ENCODE assay signal across 27 cellular contexts in genomic region chr1:189939967-189940366, GRCh38.
DNase-seq lines count a peak whose midpoint lies in the region; ATAC-seq, FAIRE-seq and TF ChIP-seq lines count a peak whose summit lies in the region.
"Had no signal": no experiment of that assay in that cellular context is flagged by ENCODE, and none has a peak within 500 bp of the region (broad histone marks: within the 10 kb centered on the region; RNA-seq: fewer than 3 reads in every experiment).

No MANE protein-coding gene starts in this region.

- no peak overlapping the region for H3K27ac Mint-ChIP-seq in activated CD4-positive, alpha-beta T cell treated with anti-CD3 and anti-CD28 coated beads, Interleukin-2, amount 10 ng/mL, durations not matched to agents 24 days and 14 days
- H3K27ac Mint-ChIP-seq: activated naive CD8-positive, alpha-beta T cell treated with anti-CD3 and anti-CD28 coated beads, Interleukin-2, amount 50 U/mL, for 24 hours; CD4-positive, CD25-positive, alpha-beta regulatory T cell; H9; stimulated activated naive CD8-positive, alpha-beta T cell treated with anti-CD3 and anti-CD28 coated beads, Interleukin-15, amount 100 ng/mL, for 72 hours; T-helper 17 cell had no signal

- H3K9me3 Mint-ChIP-seq in activated CD4-positive, alpha-beta T cell treated with anti-CD3 and anti-CD28 coated beads, Interleukin-2, amount 10 ng/mL, durations not matched to agents 24 days and 14 days: peaks cover 2% of the 10 kb centered on the region
- H3K9me3 Mint-ChIP-seq: H9 had no signal

- intact Hi-C loops in HCT116 (cut with micrococcal nuclease): no loop called here
- intact Hi-C loops in activated CD4-positive, alpha-beta T cell treated with anti-CD3 and anti-CD28 coated beads, Interleukin-2, amount 10 ng/mL, durations not matched to agents 24 days and 14 days (cut with micrococcal nuclease): no loop called here
- intact Hi-C loops in sciatic nerve (cut with DNase I): no loop called here

- DNase-seq in HCT116 (ENCODE audit: low read depth, low spot score): no peak
- DNase-seq in NCI-H69 (lab: John Stamatoyannopoulos, UW): peak; percentile 62
- DNase-seq in bronchial epithelial cell (ENCODE audit: low read depth): peak; percentile 2
- peak; percentile 45 for DNase-seq in medulla oblongata (ENCODE audit: extremely low spot score)
- no peak for DNase-seq in activated CD4-positive, alpha-beta T cell treated with anti-CD3 and anti-CD28 coated beads, Interleukin-2, amount 10 ng/mL, durations not matched to agents 24 days and 14 days
- DNase-seq in sciatic nerve (ENCODE audit: low spot score): no peak
- DNase-seq in NCI-H345 treated with DMSO at 0.1 percent for 48 hours (lab: John Stamatoyannopoulos, UW; ENCODE audit: unreplicated experiment): no peak
- DNase-seq in T-helper 1 cell: no peak
- DNase-seq: activated CD8-positive, alpha-beta memory T cell treated with anti-CD3 and anti-CD28 coated beads, Interleukin-2, amount 50 U/mL, for 48 hours; activated naive CD8-positive, alpha-beta T cell treated with anti-CD3 and anti-CD28 coated beads, Interleukin-2, amount 50 U/mL, for 24 hours; caudate nucleus; CD4-positive, CD25-positive, alpha-beta regulatory T cell; DMS53; H9; heart left ventricle; left ventricle myocardium inferior; MM.1S; NCI-H146; PC-9; psoas muscle; SJCRH30; stimulated activated CD4-positive, alpha-beta T cell treated with anti-CD3 and anti-CD28 coated beads, Interleukin-4, amount 100 ng/mL, for 24 hours; stimulated activated naive CD8-positive, alpha-beta T cell treated with anti-CD3 and anti-CD28 coated beads, Interleukin-15, amount 100 ng/mL, for 72 hours; T-helper 17 cell; trophoblast cell had no signal

- CTCF ChIA-PET in HCT116 (lab: Charles Lee): no interaction called here

- H3K79me2 ChIP-seq in HCT116 (ENCODE audit: insufficient read depth, low read length): no peaks in the 10 kb centered on the region

- ATAC-seq in HCT116: no peak
- ATAC-seq in sciatic nerve: no peak
- ATAC-seq: activated naive CD8-positive, alpha-beta T cell treated with anti-CD3 and anti-CD28 coated beads, Interleukin-2, amount 50 U/mL, for 24 hours; heart left ventricle; psoas muscle; stimulated activated naive CD8-positive, alpha-beta T cell treated with anti-CD3 and anti-CD28 coated beads, Interleukin-15, amount 100 ng/mL, for 72 hours; T-helper 17 cell had no signal

- no peak for TF ChIP-seq RAD21 in HCT116 (IDR thresholded peaks at IDR 0.05; ENCODE audit: low read depth)

- no peaks in the 10 kb centered on the region for H3K9me3 ChIP-seq in HCT116 (ENCODE audit: control insufficient read depth in 1 of 2, insufficient read depth in 1 of 2, low read depth in 1 of 2, low read length in 2 of 2)
- H3K9me3 ChIP-seq: psoas muscle, SJCRH30 had no signal

- H2AFZ ChIP-seq in HCT116 (ENCODE audit: low read depth, low read length, poor library complexity, severe bottlenecking): peak overlapping the region; percentile 60
- H2AFZ ChIP-seq: PC-9 had no signal

- H3K36me3 ChIP-seq in HCT116 (ENCODE audit: control insufficient read depth in 1 of 2, insufficient read depth in 2 of 2, low read length in 2 of 2) (no peaks in the 10 kb centered on the region), bronchial epithelial cell (ENCODE audit: control insufficient read depth, insufficient read depth, low read length) (no peaks in the 10 kb centered on the region)
- H3K36me3 ChIP-seq: heart left ventricle, left ventricle myocardium inferior, SJCRH30 had no signal

- no peaks in the 10 kb centered on the region for H3K27me3 Mint-ChIP-seq in activated CD4-positive, alpha-beta T cell treated with anti-CD3 and anti-CD28 coated beads, Interleukin-2, amount 10 ng/mL, durations not matched to agents 24 days and 14 days
- H3K27me3 Mint-ChIP-seq: activated naive CD8-positive, alpha-beta T cell treated with anti-CD3 and anti-CD28 coated beads, Interleukin-2, amount 50 U/mL, for 24 hours; CD4-positive, CD25-positive, alpha-beta regulatory T cell; stimulated activated naive CD8-positive, alpha-beta T cell treated with anti-CD3 and anti-CD28 coated beads, Interleukin-15, amount 100 ng/mL, for 72 hours; T-helper 17 cell had no signal

- no peaks in the 10 kb centered on the region for H3K36me3 Mint-ChIP-seq in activated CD4-positive, alpha-beta T cell treated with anti-CD3 and anti-CD28 coated beads, Interleukin-2, amount 10 ng/mL, durations not matched to agents 24 days and 14 days (ENCODE audit: low read depth)
- H3K36me3 Mint-ChIP-seq: CD4-positive, CD25-positive, alpha-beta regulatory T cell had no signal

- no peaks in the 10 kb centered on the region for H4K20me1 ChIP-seq in HCT116 (ENCODE audit: insufficient read depth)

- H3K4me1 ChIP-seq in HCT116 (ENCODE audit: control insufficient read depth in 1 of 2, insufficient read depth in 2 of 2, low read length in 2 of 2): no peaks in the 10 kb centered on the region
- H3K4me1 ChIP-seq: heart left ventricle, left ventricle myocardium inferior, psoas muscle, SJCRH30 had no signal

- no peak for TF ChIP-seq CTCF in HCT116 (IDR thresholded peaks at IDR 0.05 in 2 of 3, conservative IDR thresholded peaks at IDR 0.05 in 1 of 3; ENCODE audit: borderline replicate concordance in 1 of 3, insufficient read depth in 1 of 3, low read depth in 2 of 3, low read length in 2 of 3)
- TF ChIP-seq CTCF in bronchial epithelial cell (IDR thresholded peaks at IDR 0.05; ENCODE audit: insufficient read depth, low read length, severe bottlenecking): no peak

- no peak overlapping the region for H3K9ac ChIP-seq in HCT116 (ENCODE audit: low read length)

- no peak overlapping the region for H3K4me3 ChIP-seq in HCT116 (replicated peaks in 1 of 2; ENCODE audit: low read depth in 1 of 2, low read length in 2 of 2)
- H3K4me3 ChIP-seq in bronchial epithelial cell (ENCODE audit: low read depth, low read length): no peak overlapping the region
- H3K4me3 ChIP-seq: heart left ventricle, left ventricle myocardium inferior, PC-9, psoas muscle, SJCRH30 had no signal

- no peaks in the 10 kb centered on the region for H3K9me2 ChIP-seq in HCT116 (ENCODE audit: insufficient read depth)

- no peak overlapping the region for H3K4me3 Mint-ChIP-seq in activated CD4-positive, alpha-beta T cell treated with anti-CD3 and anti-CD28 coated beads, Interleukin-2, amount 10 ng/mL, durations not matched to agents 24 days and 14 days
- H3K4me3 Mint-ChIP-seq: activated naive CD8-positive, alpha-beta T cell treated with anti-CD3 and anti-CD28 coated beads, Interleukin-2, amount 50 U/mL, for 24 hours; CD4-positive, CD25-positive, alpha-beta regulatory T cell; H9; neural crest cell; stimulated activated naive CD8-positive, alpha-beta T cell treated with anti-CD3 and anti-CD28 coated beads, Interleukin-15, amount 100 ng/mL, for 72 hours; T-helper 17 cell had no signal

- no peak overlapping the region for H3K27ac ChIP-seq in HCT116 (ENCODE audit: low read depth, low read length)
- H3K27ac ChIP-seq: heart left ventricle, left ventricle myocardium inferior, PC-9, psoas muscle, SJCRH30, VCaP had no signal

- H3K4me2 ChIP-seq in HCT116 (ENCODE audit: low read length): no peak overlapping the region
- H3K4me2 ChIP-seq: PC-9 had no signal

- FAIRE-seq in bronchial epithelial cell (lab: Jason Lieb, UNC): no peak

- H3K27me3 ChIP-seq in HCT116 (ENCODE audit: insufficient read depth, low read length) (no peaks in the 10 kb centered on the region), bronchial epithelial cell (ENCODE audit: control insufficient read depth, insufficient read depth, low read length) (no peaks in the 10 kb centered on the region)
- H3K27me3 ChIP-seq: heart left ventricle, SJCRH30 had no signal

- no peaks in the 10 kb centered on the region for H3K4me1 Mint-ChIP-seq in activated CD4-positive, alpha-beta T cell treated with anti-CD3 and anti-CD28 coated beads, Interleukin-2, amount 10 ng/mL, durations not matched to agents 24 days and 14 days
- H3K4me1 Mint-ChIP-seq: activated naive CD8-positive, alpha-beta T cell treated with anti-CD3 and anti-CD28 coated beads, Interleukin-2, amount 50 U/mL, for 24 hours; CD4-positive, CD25-positive, alpha-beta regulatory T cell; H9; stimulated activated naive CD8-positive, alpha-beta T cell treated with anti-CD3 and anti-CD28 coated beads, Interleukin-15, amount 100 ng/mL, for 72 hours; T-helper 17 cell had no signal

- RAD21 ChIA-PET in HCT116 (lab: Charles Lee; ENCODE audit: low non-redundant PET in 1 of 2, low total read pairs in 2 of 2, uncharacterized antibody in 2 of 2, unreplicated experiment in 2 of 2): no interaction called here

- POLR2A ChIA-PET in HCT116 (lab: Charles Lee): no interaction called here

- TF ChIP-seq POLR2A in HCT116 (IDR thresholded peaks at IDR 0.05; ENCODE audit: borderline replicate concordance, extremely low read depth, insufficient read depth, insufficient read length): no peak

- no TSS peak for BruUV-seq in HCT116 (replicated peaks; lab: Mats Ljungman, UMichigan)

TF ChIP-seq in HCT116, 20 proteins besides CTCF, POLR2A, EP300 and RAD21 (continues in another document):
- TF ChIP-seq ZNF274 (IDR thresholded peaks at IDR 0.05; ENCODE audit: low read depth, low read length): no peak
- TF ChIP-seq ELF1 (IDR thresholded peaks at IDR 0.05; ENCODE audit: borderline replicate concordance, low read depth): no peak
- TF ChIP-seq CBX3 (IDR thresholded peaks at IDR 0.05; ENCODE audit: low read depth): no peak
- TF ChIP-seq EZH2 (IDR thresholded peaks at IDR 0.05): no peak
- no peak for TF ChIP-seq POLR2AphosphoS5 (IDR thresholded peaks at IDR 0.05; ENCODE audit: low read depth, low read length)
- TF ChIP-seq ZFX (IDR thresholded peaks at IDR 0.05): no peak
- no peak for TF ChIP-seq EZH2phosphoT487 (IDR thresholded peaks at IDR 0.05; ENCODE audit: borderline replicate concordance)
- TF ChIP-seq FOSL1 (IDR thresholded peaks at IDR 0.05; ENCODE audit: low read depth): no peak
- no peak for TF ChIP-seq EGR1 (IDR thresholded peaks at IDR 0.05; ENCODE audit: low read depth)
- TF ChIP-seq ZBTB33 (IDR thresholded peaks at IDR 0.05; ENCODE audit: extremely low read depth, insufficient replicate concordance, low read length): no peak
- TF ChIP-seq JUND (IDR thresholded peaks at IDR 0.05): no peak
- TF ChIP-seq CEBPB (IDR thresholded peaks at IDR 0.05; ENCODE audit: low read depth): no peak

Comparison
In these comparisons a context has a peak if more than half of its experiments do, and no peak if none do; other contexts are left out.
1. DNase-seq: peak in NCI-H69 (single experiment), bronchial epithelial cell (single experiment) and medulla oblongata (single experiment); none in HCT116 (single experiment), activated CD4-positive, alpha-beta T cell treated with anti-CD3 and anti-CD28 coated beads, Interleukin-2, amount 10 ng/mL, durations not matched to agents 24 days and 14 days (single experiment), sciatic nerve (single experiment), NCI-H345 treated with DMSO at 0.1 percent for 48 hours (single experiment) and T-helper 1 cell (0 of 5).